Comparison of ENCODE assay signal across 17 cellular contexts in the genomic region with DNA sequence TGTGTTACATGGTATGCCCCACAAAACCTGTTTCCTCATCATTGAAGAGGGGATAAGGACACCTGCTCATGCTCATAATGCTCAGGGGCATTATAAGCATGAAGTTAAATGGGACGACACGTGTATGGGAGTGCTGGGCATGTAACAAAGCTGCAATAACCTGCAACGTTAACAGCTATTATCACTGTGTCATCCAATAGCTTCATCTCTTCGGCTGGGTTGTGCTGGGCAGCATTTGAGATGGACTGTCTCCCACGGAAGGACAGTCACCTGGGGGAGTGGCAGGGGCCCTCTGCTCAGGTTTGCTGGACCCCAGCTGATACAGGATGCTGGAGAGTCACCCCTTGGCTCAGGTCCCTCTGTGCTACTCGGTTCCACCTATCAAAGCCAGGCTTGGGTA.
"Had no signal": no experiment of that assay in that cellular context is flagged by ENCODE, and none has a peak within 500 bp of the region (broad histone marks: within the 10 kb centered on the region; RNA-seq: fewer than 3 reads in every experiment).

No MANE protein-coding gene starts in this region.

- DNase-seq: activated CD4-positive, alpha-beta T cell treated with anti-CD3 and anti-CD28 coated beads for 1 hour; activated T-cell treated with anti-CD3 and anti-CD28 coated beads, Interleukin-2, amount 50 U/mL, for 1 hour; central memory CD4-positive, alpha-beta T cell; cortex of kidney; effector CD4-positive, alpha-beta T cell; esophagus squamous epithelium; hippocampal formation; mammary epithelial cell; pancreas; substantia nigra; T1000 had no signal

- H3K9me3 ChIP-seq: esophagus squamous epithelium, mucosa of descending colon, pancreas had no signal

- H3K36me3 ChIP-seq: esophagus squamous epithelium, pancreas had no signal

- H3K9me3 Mint-ChIP-seq: activated CD4-positive, alpha-beta memory T cell treated with anti-CD3 and anti-CD28 coated beads for 36 hours; activated T-helper 2 cell treated with anti-CD3 and anti-CD28 coated beads, Interferon-gamma antibody, Interleukin-2, Interleukin-4, amounts not matched to agents 10 μg/mL and 5 μg/mL and 100 μg/mL, durations not matched to agents 14 hours and 24 hours and 36 hours; naive thymus-derived CD4-positive, alpha-beta T cell had no signal

- H3K4me3 Mint-ChIP-seq: activated CD4-positive, alpha-beta memory T cell treated with anti-CD3 and anti-CD28 coated beads for 36 hours; activated CD8-positive, alpha-beta memory T cell treated with anti-CD3 and anti-CD28 coated beads, Interleukin-2, amount 10 ng/mL, durations not matched to agents 7 days and 5 days; naive thymus-derived CD4-positive, alpha-beta T cell had no signal

- H3K27ac ChIP-seq: esophagus squamous epithelium, pancreas, skin epidermis had no signal

- H3K27ac Mint-ChIP-seq: activated CD4-positive, alpha-beta memory T cell treated with anti-CD3 and anti-CD28 coated beads for 36 hours; activated CD8-positive, alpha-beta memory T cell treated with anti-CD3 and anti-CD28 coated beads, Interleukin-2, amount 10 ng/mL, durations not matched to agents 7 days and 5 days; activated T-helper 2 cell treated with anti-CD3 and anti-CD28 coated beads, Interferon-gamma antibody, Interleukin-2, Interleukin-4, amounts not matched to agents 10 μg/mL and 5 μg/mL and 100 μg/mL, durations not matched to agents 14 hours and 24 hours and 36 hours; naive thymus-derived CD4-positive, alpha-beta T cell had no signal

- H3K27me3 ChIP-seq: esophagus squamous epithelium, pancreas had no signal

- H3K4me3 ChIP-seq: esophagus squamous epithelium, mucosa of descending colon, pancreas, skin epidermis had no signal

- H3K4me1 ChIP-seq: esophagus squamous epithelium, pancreas had no signal

- H3K36me3 Mint-ChIP-seq: activated CD4-positive, alpha-beta memory T cell treated with anti-CD3 and anti-CD28 coated beads for 36 hours; activated CD8-positive, alpha-beta memory T cell treated with anti-CD3 and anti-CD28 coated beads, Interleukin-2, amount 10 ng/mL, durations not matched to agents 7 days and 5 days; naive thymus-derived CD4-positive, alpha-beta T cell had no signal
